Comparison of ENCODE assay signal across 8 cellular contexts in the genomic region with DNA sequence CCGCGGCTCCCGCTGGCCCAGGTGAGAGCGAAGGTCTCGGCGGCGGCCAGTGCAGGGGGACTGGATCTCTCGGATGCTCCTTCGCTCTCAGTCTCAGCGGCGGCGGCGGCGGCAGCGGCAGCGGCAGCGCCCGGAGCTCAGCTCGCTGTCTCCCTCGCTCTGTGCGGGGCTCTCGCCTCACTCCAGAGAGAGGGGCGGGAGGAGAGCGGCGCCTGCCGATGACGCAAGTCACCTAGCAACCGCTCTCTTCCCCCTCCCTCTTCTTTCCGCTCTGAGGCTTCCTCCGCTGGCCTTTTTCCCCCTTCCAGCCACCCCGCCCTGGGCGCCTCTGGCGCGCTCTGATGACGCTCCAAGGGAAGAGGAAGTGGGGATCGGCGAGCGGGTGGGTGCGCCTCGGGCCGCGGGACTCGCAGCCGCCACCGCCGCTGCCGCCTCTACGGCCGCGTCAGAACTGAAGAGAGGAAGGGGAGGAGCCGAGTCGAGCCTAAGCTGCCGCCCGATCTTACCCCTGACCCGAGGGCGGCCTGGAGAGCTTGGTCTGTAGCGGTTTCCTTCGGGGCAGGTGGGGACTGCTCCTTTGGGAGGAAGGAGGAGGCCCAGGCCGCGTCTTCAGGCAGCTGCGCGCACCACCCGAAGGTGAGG. TPM values are rescaled to one million over a fixed set of nuclear protein-coding genes. Genes with fewer than 3 reads are reported as not detected.
DNase-seq lines count a peak whose midpoint lies in the region; ATAC-seq, FAIRE-seq and TF ChIP-seq lines count a peak whose summit lies in the region.

A gene with protein sequence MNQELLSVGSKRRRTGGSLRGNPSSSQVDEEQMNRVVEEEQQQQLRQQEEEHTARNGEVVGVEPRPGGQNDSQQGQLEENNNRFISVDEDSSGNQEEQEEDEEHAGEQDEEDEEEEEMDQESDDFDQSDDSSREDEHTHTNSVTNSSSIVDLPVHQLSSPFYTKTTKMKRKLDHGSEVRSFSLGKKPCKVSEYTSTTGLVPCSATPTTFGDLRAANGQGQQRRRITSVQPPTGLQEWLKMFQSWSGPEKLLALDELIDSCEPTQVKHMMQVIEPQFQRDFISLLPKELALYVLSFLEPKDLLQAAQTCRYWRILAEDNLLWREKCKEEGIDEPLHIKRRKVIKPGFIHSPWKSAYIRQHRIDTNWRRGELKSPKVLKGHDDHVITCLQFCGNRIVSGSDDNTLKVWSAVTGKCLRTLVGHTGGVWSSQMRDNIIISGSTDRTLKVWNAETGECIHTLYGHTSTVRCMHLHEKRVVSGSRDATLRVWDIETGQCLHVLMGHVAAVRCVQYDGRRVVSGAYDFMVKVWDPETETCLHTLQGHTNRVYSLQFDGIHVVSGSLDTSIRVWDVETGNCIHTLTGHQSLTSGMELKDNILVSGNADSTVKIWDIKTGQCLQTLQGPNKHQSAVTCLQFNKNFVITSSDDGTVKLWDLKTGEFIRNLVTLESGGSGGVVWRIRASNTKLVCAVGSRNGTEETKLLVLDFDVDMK (minus strand): TSS at position 190 of the 642 bp plus-strand sequence. CDS start 124,289 bp downstream, outside the sequence.

- H3K27me3 ChIP-seq in H1 (replicated peaks in 1 of 4; ENCODE audit: control insufficient read depth in 3 of 4, extremely low read depth in 1 of 4, insufficient read depth in 3 of 4, low read length in 3 of 4): no peaks in the 10 kb centered on the region
- no peaks in the 10 kb centered on the region for H3K27me3 ChIP-seq in mesendoderm (ENCODE audit: insufficient read depth, low read length, poor library complexity)

- TF ChIP-seq RAD21 in H1 (IDR thresholded peaks at IDR 0.05 in 1 of 2, conservative IDR thresholded peaks at IDR 0.05 in 1 of 2; ENCODE audit: low read depth in 2 of 2, low read length in 2 of 2): peak; percentile 3 to 11; a peak in 1 of 4 replicates

- H3K79me2 ChIP-seq in H1 (ENCODE audit: control insufficient read depth in 1 of 2, insufficient read depth in 2 of 2, low read length in 2 of 2): peaks cover 4 to 69% of the 10 kb centered on the region in 2 experiments; a peak in 3 of 4 replicates
- peaks cover 56% of the 10 kb centered on the region for H3K79me2 ChIP-seq in mesendoderm (ENCODE audit: control insufficient read depth, insufficient read depth, low read length)

- peaks cover 16% of the 10 kb centered on the region in 2 experiments for H4K20me1 ChIP-seq in H1 (replicated peaks in 1 of 2; ENCODE audit: control insufficient read depth in 1 of 2, insufficient read depth in 2 of 2, low read length in 2 of 2)

- no peak within 1 kb of the TSS for H2BK20ac ChIP-seq in H1 (ENCODE audit: low read length)

- peak; percentile 82 for ATAC-seq in GM21367 (IDR thresholded peaks at IDR 0.05; ENCODE audit: unreplicated experiment)

- H3K9me3 ChIP-seq in H1 (ENCODE audit: insufficient read depth in 2 of 2, low read depth in 1 of 2, low read length in 1 of 2): no peaks in the 10 kb centered on the region

- TF ChIP-seq EP300 in H1 (IDR thresholded peaks at IDR 0.05; ENCODE audit: borderline replicate concordance in 1 of 2, low read depth in 2 of 2, low read length in 2 of 2): peak in 1 of 2 experiments; percentile 61; a peak in 1 of 3 replicates

- no peak within 1 kb of the TSS for H3K14ac ChIP-seq in H1 (ENCODE audit: insufficient read length)

- 0% methylated on average over 34 of the region's 63 CpGs; no CpG with 5 or more reads in 1 of the 2 experiments for WGBS in H1 (ENCODE audit: extremely low coverage in 1 of 2, insufficient coverage in 1 of 2, insufficient read length in 1 of 2, insufficient replicate concordance in 2 of 2, low coverage in 1 of 2, low lambda C conversion rate in 2 of 2, missing lambda C conversion rate in 1 of 2), 2 experiments
- WGBS in mesendoderm (ENCODE audit: extremely low coverage, insufficient coverage, low lambda C conversion rate): no CpG with 5 or more reads among the region's 63 CpGs

- H4K8ac ChIP-seq in H1 (ENCODE audit: extremely low read depth, insufficient read depth, low read length) (peak within 1 kb of the TSS; percentile 98), mesendoderm (ENCODE audit: low read depth, low read length) (no peak within 1 kb of the TSS)

- H3K79me1 ChIP-seq in H1 (ENCODE audit: low read depth, low read length) (peaks cover 8% of the 10 kb centered on the region), mesendoderm (ENCODE audit: low read length) (peaks cover 21% of the 10 kb centered on the region)

- TF ChIP-seq CTCF in H1 (IDR thresholded peaks at IDR 0.05; ENCODE audit: control extremely low read depth in 1 of 3, insufficient read depth in 1 of 3, low read depth in 1 of 3, low read length in 3 of 3): no peak

- H2BK5ac ChIP-seq in H1 (ENCODE audit: low read depth, low read length) (peak within 1 kb of the TSS; percentile 45), mesendoderm (ENCODE audit: low read length) (peak within 1 kb of the TSS; percentile 65)

- H3K23ac ChIP-seq in H1 (ENCODE audit: insufficient read length) (no peak within 1 kb of the TSS), mesendoderm (ENCODE audit: low read length) (peak within 1 kb of the TSS; percentile 51)

- H3K56ac ChIP-seq in H1 (replicated peaks; ENCODE audit: insufficient read length, low read depth, low read length): peak within 1 kb of the TSS; percentile 42
- peak within 1 kb of the TSS; percentile 96 for H3K56ac ChIP-seq in mesendoderm (ENCODE audit: low read length)

- H2BK120ac ChIP-seq in H1 (replicated peaks; ENCODE audit: low read depth, low read length) (no peak within 1 kb of the TSS), mesendoderm (ENCODE audit: low read depth, low read length) (peak within 1 kb of the TSS; percentile 66)

- H2AK5ac ChIP-seq in H1 (ENCODE audit: low read depth, low read length) (no peak within 1 kb of the TSS; the same call in 1 of the 2 replicates), mesendoderm (ENCODE audit: low read length) (no peak within 1 kb of the TSS)

- H3K18ac ChIP-seq in H1 (ENCODE audit: extremely low read depth, low read length): peak within 1 kb of the TSS; percentile 26; the same call in 1 of the 2 replicates
- peak within 1 kb of the TSS; percentile 8 for H3K18ac ChIP-seq in mesendoderm (ENCODE audit: low read length)

- TF ChIP-seq POLR2A in H1 (IDR thresholded peaks at IDR 0.05; ENCODE audit: control extremely low read depth in 1 of 2, low read depth in 2 of 2, low read length in 2 of 2): peak; percentile 60 to 79

- H2BK12ac ChIP-seq in H1 (ENCODE audit: low read depth, low read length): 0 out of 2 replicates have a peak within 1 kb of the TSS, but pooled peaks have one; percentile 27

- peak within 1 kb of the TSS; percentile 83 to 88 for H3K4me2 ChIP-seq in H1 (ENCODE audit: insufficient read depth in 1 of 2, low read depth in 2 of 2, low read length in 2 of 2)
- peak within 1 kb of the TSS; percentile 92 for H3K4me2 ChIP-seq in mesendoderm (ENCODE audit: low read length)

- FAIRE-seq in HTR-8/SVneo (lab: Jason Lieb, UNC) (peak; percentile 86), H1 (lab: Jason Lieb, UNC) (no peak)

- H3K4me3 ChIP-seq in H1 (ENCODE audit: extremely low read depth in 1 of 4, insufficient read depth in 2 of 4, low read depth in 3 of 4, low read length in 4 of 4) (peak within 1 kb of the TSS; percentile 84 to 98 (median 92)), mesendoderm (ENCODE audit: low read length) (peak within 1 kb of the TSS; percentile 90)

- H3K4me1 ChIP-seq in H1 (replicated peaks in 1 of 4; ENCODE audit: control insufficient read depth in 3 of 4, insufficient read depth in 4 of 4, low read length in 3 of 4): peaks cover 0 to 18% (median 6%) of the 10 kb centered on the region in 4 experiments; a peak in 5 of 7 replicates
- H3K4me1 ChIP-seq in mesendoderm (ENCODE audit: control insufficient read depth, low read depth, low read length): no peaks in the 10 kb centered on the region

- H3K9ac ChIP-seq in H1 (replicated peaks in 1 of 4; ENCODE audit: extremely low read depth in 1 of 4, low read depth in 3 of 4, low read length in 3 of 4) (peak within 1 kb of the TSS; percentile 75 to 89 (median 86)), mesendoderm (ENCODE audit: low read length) (peak within 1 kb of the TSS; percentile 91)

- H2AFZ ChIP-seq in H1 (ENCODE audit: low read length): peak within 1 kb of the TSS; percentile 38

- H4K5ac ChIP-seq in H1 (ENCODE audit: insufficient read length, low read depth, low read length) (peak within 1 kb of the TSS; percentile 79), mesendoderm (ENCODE audit: low read length) (no peak within 1 kb of the TSS)

- H3K27ac ChIP-seq in H1 (ENCODE audit: low read depth, low read length) (peak within 1 kb of the TSS; percentile 90), mesendoderm (ENCODE audit: low read depth, low read length) (peak within 1 kb of the TSS; percentile 89)

- CTCF ChIA-PET in H1 (lab: Charles Lee; ENCODE audit: partially characterized antibody): interaction anchor here (1.1 to 4.2 kb wide), 8 partner anchors 9 to 199 kb away, joined by 3 to 12 read pairs (median 4); no protein-coding TSS in a partner anchor

- H4K91ac ChIP-seq in H1 (replicated peaks; ENCODE audit: insufficient read length, low read length): peak within 1 kb of the TSS; percentile 92

- DNase-seq in COLO829 (ENCODE audit: low spot score) (peak; percentile 99), HTR-8/SVneo (ENCODE audit: insufficient read length, low spot score) (peak; percentile 94), NOMO-1 treated with dmso at 0.1 percent for 144 hours (lab: John Stamatoyannopoulos, UW; ENCODE audit: unreplicated experiment) (peak; percentile 99), H1 (ENCODE audit: low read depth in 1 of 2, low spot score in 2 of 2) (peak; percentile 93 to 99), mesendoderm (peak; percentile 100)
- DNase-seq in activated CD8-positive, alpha-beta memory T cell treated with anti-CD3 and anti-CD28 coated beads for 48 hours (ENCODE audit: low read depth in 2 of 3, low spot score in 2 of 3): peak; percentile 98 to 99 (median 98)
- DNase-seq in stimulated activated CD8-positive, alpha-beta memory T cell treated with anti-CD3 and anti-CD28 coated beads, Interleukin-15, amount 100 ng/mL, for 1 hour (ENCODE audit: low read depth): peak; percentile 100

- no peaks in the 10 kb centered on the region; the same call in 1 of the 2 replicates for H3K23me2 ChIP-seq in H1 (ENCODE audit: low read depth, low read length)

- H3K36me3 ChIP-seq in H1 (ENCODE audit: control insufficient read depth in 2 of 4, insufficient read depth in 4 of 4, low read length in 3 of 4) (peaks cover 0 to 5% (median 0%) of the 10 kb centered on the region in 4 experiments; a peak in 1 of 8 replicates), mesendoderm (ENCODE audit: control insufficient read depth, insufficient read depth, low read length) (no peaks in the 10 kb centered on the region)

- POLR2A ChIA-PET in H1 (lab: Charles Lee; ENCODE audit: partially characterized antibody): interaction anchor here (0.6 to 4.0 kb wide), 13 partner anchors 11 to 243 kb away, joined by 3 to 28 read pairs (median 4); a partner anchor contains a TSS

- H2BK15ac ChIP-seq in H1 (ENCODE audit: low read length) (0 out of 2 replicates have a peak within 1 kb of the TSS, but pooled peaks have one; percentile 0), mesendoderm (replicated peaks; ENCODE audit: low read depth) (no peak within 1 kb of the TSS)

- no peak within 1 kb of the TSS for H3K4ac ChIP-seq in H1 (replicated peaks; ENCODE audit: insufficient read length, low read depth, low read length)
- H3K4ac ChIP-seq in mesendoderm (ENCODE audit: low read depth, low read length): peak within 1 kb of the TSS; percentile 77

RNA-seq across cellular contexts. Expression of the gene that starts here (rescaled TPM):
- 26.7 and 28.9 TPM in 2 replicates for total RNA-seq in H1 (2021; fragmentation: NEBNext Ultra II Directional; extraction: Animal tissue kit (Norgen Biotek cat#: 25700))
- 4.5 and 6.0 TPM in 2 replicates for polyA plus RNA-seq in H1 (2011; rRNA removed)
- polyA plus RNA-seq in H1 (2011; cell fraction: cytosol; rRNA removed): 8.9 TPM
- 5.4 TPM for polyA plus RNA-seq in H1 (2011; cell fraction: nucleus; rRNA removed)
- polyA plus RNA-seq in H1 (2012, experiment 1 of 2): 13.9 to 28.5 TPM (median 18.1 TPM) in 4 replicates
- polyA plus RNA-seq in H1 (2012, experiment 2 of 2): 2.1 TPM
- 11.1 TPM for polyA plus RNA-seq in H1 (2013, experiment 1 of 2)
- polyA plus RNA-seq in H1 (2013, experiment 2 of 2): 11.7 TPM
- polyA minus RNA-seq in H1 (2011; rRNA and poly(A)+ RNA removed): 19.5 and 23.7 TPM in 2 replicates
- 13.4 TPM for polyA minus RNA-seq in H1 (2011; cell fraction: cytosol; rRNA and poly(A)+ RNA removed)
- 66.2 TPM for polyA minus RNA-seq in H1 (2011; cell fraction: nucleus; rRNA and poly(A)+ RNA removed)
- 17.1 TPM for polyA plus RNA-seq in mesendoderm (2013, experiment 1 of 2)
- 16.0 TPM for polyA plus RNA-seq in mesendoderm (2013, experiment 2 of 2)

Comparison
In these comparisons a context has a peak if more than half of its experiments do, and no peak if none do; other contexts are left out.
1. Peak in every context shown above with its lines: DNase-seq, ATAC-seq, H3K4me3 ChIP-seq and H3K27ac ChIP-seq.